3 cellular contexts compared by ENCODE assay signal in the genomic region with DNA sequence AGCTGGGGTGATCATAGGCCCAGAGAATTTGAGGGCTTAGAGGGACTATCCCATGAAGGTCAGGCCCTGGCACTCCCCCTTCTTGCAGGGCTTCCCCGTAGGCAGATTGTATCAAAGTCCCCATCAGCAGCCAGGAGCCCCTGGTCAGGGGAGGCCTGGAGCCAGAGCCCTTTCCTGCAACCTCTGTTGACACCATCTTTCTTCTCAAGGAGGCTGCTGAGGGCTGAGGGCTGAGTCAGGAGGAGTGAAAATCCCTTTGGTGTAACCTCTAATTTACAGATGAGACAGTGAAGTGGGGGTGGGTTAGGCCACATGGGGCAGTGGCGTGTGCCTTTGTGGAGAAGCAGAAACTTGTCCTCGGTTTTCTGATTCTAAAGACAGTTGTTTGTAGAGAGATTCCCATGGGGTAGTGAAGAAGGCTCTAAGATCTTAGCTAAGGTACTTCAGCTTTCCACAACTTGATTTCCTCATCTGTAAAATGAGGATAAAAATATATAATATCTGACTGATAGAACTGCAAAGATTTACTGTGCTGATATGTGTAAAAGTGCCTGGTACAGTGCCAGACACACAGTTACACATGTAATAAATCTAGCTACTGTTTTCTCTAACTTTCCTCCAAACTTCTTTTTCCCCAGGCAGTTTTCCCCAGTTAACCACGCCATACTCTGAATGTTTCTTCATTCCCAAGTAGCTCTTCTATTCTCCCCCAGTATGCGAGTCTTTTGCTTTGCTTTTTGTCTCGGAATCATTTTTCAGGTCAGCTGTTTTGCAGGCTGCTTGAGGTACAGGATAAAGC.
TF ChIP-seq lines count a peak whose summit lies in the region.

No MANE protein-coding gene starts in this region.

TF ChIP-seq in SK-N-SH treated with all-trans-retinoic acid at 6 μM for 48 hours, 23 proteins besides CTCF, POLR2A, EP300 and RAD21:
- TF ChIP-seq CSDC2 (CRISPR knock-in tag; IDR thresholded peaks at IDR 0.05), result no peak
- TF ChIP-seq, protein P1, sequence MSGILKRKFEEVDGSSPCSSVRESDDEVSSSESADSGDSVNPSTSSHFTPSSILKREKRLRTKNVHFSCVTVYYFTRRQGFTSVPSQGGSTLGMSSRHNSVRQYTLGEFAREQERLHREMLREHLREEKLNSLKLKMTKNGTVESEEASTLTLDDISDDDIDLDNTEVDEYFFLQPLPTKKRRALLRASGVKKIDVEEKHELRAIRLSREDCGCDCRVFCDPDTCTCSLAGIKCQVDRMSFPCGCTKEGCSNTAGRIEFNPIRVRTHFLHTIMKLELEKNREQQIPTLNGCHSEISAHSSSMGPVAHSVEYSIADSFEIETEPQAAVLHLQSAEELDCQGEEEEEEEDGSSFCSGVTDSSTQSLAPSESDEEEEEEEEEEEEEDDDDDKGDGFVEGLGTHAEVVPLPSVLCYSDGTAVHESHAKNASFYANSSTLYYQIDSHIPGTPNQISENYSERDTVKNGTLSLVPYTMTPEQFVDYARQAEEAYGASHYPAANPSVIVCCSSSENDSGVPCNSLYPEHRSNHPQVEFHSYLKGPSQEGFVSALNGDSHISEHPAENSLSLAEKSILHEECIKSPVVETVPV (CRISPR knock-in tag; IDR thresholded peaks at IDR 0.05), result no peak
- TF ChIP-seq RARB (CRISPR knock-in tag; IDR thresholded peaks at IDR 0.05), result no peak
- no peak for TF ChIP-seq TCF4 (CRISPR knock-in tag; IDR thresholded peaks at IDR 0.05; ENCODE audit: borderline replicate concordance)
- no peak for TF ChIP-seq ZNF565 (CRISPR knock-in tag; conservative IDR thresholded peaks at IDR 0.05; ENCODE audit: low read depth)
- TF ChIP-seq BACH2 (CRISPR knock-in tag; IDR thresholded peaks at IDR 0.05; ENCODE audit: borderline replicate concordance), result no peak
- TF ChIP-seq OSR1 (CRISPR knock-in tag; IDR thresholded peaks at IDR 0.05), result no peak

TF ChIP-seq in H1, 55 proteins besides CTCF, POLR2A, EP300 and RAD21:
- TF ChIP-seq SIRT6 (IDR thresholded peaks at IDR 0.05; ENCODE audit: low read length) (no peak), SUZ12 (IDR thresholded peaks at IDR 0.05; ENCODE audit: low read length) (no peak), ZNF274 (IDR thresholded peaks at IDR 0.05; ENCODE audit: borderline replicate concordance, extremely low read depth, low read length) (no peak), TEAD4 (IDR thresholded peaks at IDR 0.05; ENCODE audit: low read depth, low read length) (no peak), HDAC6 (IDR thresholded peaks at IDR 0.05; ENCODE audit: low read depth, low read length) (no peak), RXRA (IDR thresholded peaks at IDR 0.05; ENCODE audit: insufficient read depth, low read depth, low read length) (no peak), SIN3A (conservative IDR thresholded peaks at IDR 0.05 in 1 of 2, IDR thresholded peaks at IDR 0.05 in 1 of 2; ENCODE audit: low read depth in 1 of 2, low read length in 2 of 2) (no peak), RNF2 (IDR thresholded peaks at IDR 0.05; ENCODE audit: borderline replicate concordance, low read depth, low read length, missing control alignments, poor library complexity, severe bottlenecking) (no peak), CEBPB (IDR thresholded peaks at IDR 0.05; ENCODE audit: low read depth, low read length) (no peak)
- TF ChIP-seq, protein P2, sequence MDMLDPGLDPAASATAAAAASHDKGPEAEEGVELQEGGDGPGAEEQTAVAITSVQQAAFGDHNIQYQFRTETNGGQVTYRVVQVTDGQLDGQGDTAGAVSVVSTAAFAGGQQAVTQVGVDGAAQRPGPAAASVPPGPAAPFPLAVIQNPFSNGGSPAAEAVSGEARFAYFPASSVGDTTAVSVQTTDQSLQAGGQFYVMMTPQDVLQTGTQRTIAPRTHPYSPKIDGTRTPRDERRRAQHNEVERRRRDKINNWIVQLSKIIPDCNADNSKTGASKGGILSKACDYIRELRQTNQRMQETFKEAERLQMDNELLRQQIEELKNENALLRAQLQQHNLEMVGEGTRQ (IDR thresholded peaks at IDR 0.05; ENCODE audit: low read length), result no peak

TF ChIP-seq in HEK293T, 16 proteins besides CTCF, POLR2A, EP300 and RAD21:
- TF ChIP-seq, protein P3, sequence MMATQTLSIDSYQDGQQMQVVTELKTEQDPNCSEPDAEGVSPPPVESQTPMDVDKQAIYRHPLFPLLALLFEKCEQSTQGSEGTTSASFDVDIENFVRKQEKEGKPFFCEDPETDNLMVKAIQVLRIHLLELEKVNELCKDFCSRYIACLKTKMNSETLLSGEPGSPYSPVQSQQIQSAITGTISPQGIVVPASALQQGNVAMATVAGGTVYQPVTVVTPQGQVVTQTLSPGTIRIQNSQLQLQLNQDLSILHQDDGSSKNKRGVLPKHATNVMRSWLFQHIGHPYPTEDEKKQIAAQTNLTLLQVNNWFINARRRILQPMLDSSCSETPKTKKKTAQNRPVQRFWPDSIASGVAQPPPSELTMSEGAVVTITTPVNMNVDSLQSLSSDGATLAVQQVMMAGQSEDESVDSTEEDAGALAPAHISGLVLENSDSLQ (IDR thresholded peaks at IDR 0.05), result no peak
- no peak for TF ChIP-seq ELF4 (IDR thresholded peaks at IDR 0.05)
- TF ChIP-seq SUZ12 (IDR thresholded peaks at IDR 0.05), result no peak
- no peak for TF ChIP-seq FOXK2 (IDR thresholded peaks at IDR 0.05)
- TF ChIP-seq BHLHE40 (IDR thresholded peaks at IDR 0.05; ENCODE audit: borderline replicate concordance), result no peak
- no peak for TF ChIP-seq ARNT (IDR thresholded peaks at IDR 0.05)
- TF ChIP-seq LEF1 (IDR thresholded peaks at IDR 0.05; ENCODE audit: borderline replicate concordance), result no peak
- no peak for TF ChIP-seq SP1 (IDR thresholded peaks at IDR 0.05)
- no peak for TF ChIP-seq ZNF384 (IDR thresholded peaks at IDR 0.05)
- no peak for TF ChIP-seq TARDBP (IDR thresholded peaks at IDR 0.05)
- no peak for TF ChIP-seq L3MBTL2 (conservative IDR thresholded peaks at IDR 0.05)
- no peak for TF ChIP-seq HDGF (IDR thresholded peaks at IDR 0.05; ENCODE audit: borderline replicate concordance)
- TF ChIP-seq FOXM1 (IDR thresholded peaks at IDR 0.05; ENCODE audit: borderline replicate concordance), result no peak
- no peak for TF ChIP-seq FOXA1 (IDR thresholded peaks at IDR 0.05)
- no peak for TF ChIP-seq CTBP1 (IDR thresholded peaks at IDR 0.05; ENCODE audit: borderline replicate concordance)
